ENCODE assay signal across 1 cellular context in the genomic region with DNA sequence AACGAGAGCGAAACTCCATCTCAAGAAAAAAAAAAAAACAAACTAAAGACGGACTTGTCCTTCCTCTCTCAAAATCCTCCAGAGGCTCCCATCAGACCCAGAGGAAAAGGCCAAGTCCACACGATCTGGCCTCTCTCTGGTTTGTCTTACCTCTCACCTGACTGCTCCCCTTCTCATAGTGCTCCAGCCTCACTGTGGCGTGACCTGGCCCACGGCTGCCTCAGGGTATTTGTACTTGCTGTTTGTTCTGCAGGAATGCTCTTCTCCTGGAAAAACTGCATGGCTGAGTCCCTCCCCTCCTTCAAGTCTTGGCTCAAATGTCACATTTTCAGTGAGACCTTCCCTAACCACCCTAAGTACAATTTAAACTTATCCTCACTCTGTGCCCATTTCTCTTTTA.
TF ChIP-seq lines count a peak whose summit lies in the region.

No MANE protein-coding gene starts in this region.

TF ChIP-seq in A549, 52 proteins besides CTCF, POLR2A, EP300 and RAD21:
- TF ChIP-seq HEYL (CRISPR knock-in tag; IDR thresholded peaks at IDR 0.05) (no peak), RNF2 (IDR thresholded peaks at IDR 0.05; ENCODE audit: borderline replicate concordance, low read depth) (no peak), NR3C1 (IDR thresholded peaks at IDR 0.05) (no peak)
TF ChIP-seq in A549: peak in this region for 0.
